ENCODE assay signal across 8 cellular contexts in the genomic region with DNA sequence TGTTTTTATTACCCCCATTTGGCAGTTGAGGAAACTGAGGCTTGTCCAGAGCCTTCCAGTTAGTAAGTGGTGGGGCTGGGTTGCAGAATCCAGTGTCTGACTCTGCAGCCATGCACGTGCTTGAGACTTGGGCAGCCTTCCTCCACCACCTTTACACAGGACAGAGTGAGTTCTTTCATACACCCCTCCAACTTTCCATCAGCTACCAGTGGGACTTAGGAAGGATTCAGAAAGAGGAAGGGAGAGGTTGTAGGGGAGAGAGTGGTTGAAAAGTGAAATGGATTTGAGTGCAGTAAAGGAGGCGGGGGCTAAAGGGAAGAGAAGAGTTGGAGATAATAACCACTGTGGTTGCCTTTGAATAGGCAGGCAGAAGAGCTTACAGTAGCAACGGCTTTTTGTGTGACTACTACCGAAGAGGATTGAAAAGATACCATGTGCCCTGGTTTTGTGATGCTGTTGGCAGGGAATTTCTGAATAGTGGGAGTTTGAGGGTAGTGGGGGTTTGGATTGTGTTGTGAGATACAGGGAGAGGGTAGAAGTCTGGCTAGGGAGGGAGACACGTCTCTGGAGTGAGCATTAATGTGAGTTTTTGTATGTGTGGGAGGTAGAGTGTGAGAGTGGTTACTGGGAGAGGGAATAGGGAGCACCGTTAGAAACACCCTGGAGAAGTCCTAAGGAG. TPM values are rescaled to one million over a fixed set of nuclear protein-coding genes. Genes with fewer than 3 reads are reported as not detected.
DNase-seq lines count a peak whose midpoint lies in the region; ATAC-seq and TF ChIP-seq lines count a peak whose summit lies in the region.

No MANE protein-coding gene starts in this region.

- H3K4me1 ChIP-seq in Caco-2: peaks cover 10% of the 10 kb centered on the region
- peaks cover 32% of the 10 kb centered on the region in 2 experiments for H3K4me1 ChIP-seq in neutrophil (ENCODE audit: control insufficient read depth in 1 of 2, insufficient read depth in 1 of 2, low read depth in 1 of 2, low read length in 1 of 2)

- no peak for DNase-seq in Caco-2
- DNase-seq in MG63: no peak
- DNase-seq in choroid plexus epithelial cell (ENCODE audit: low read depth): peak; percentile 34
- no peak for DNase-seq in activated effector memory CD4-positive, alpha-beta T cell treated with Interleukin-2 at 50 U/mL for 16 hours
- no peak for DNase-seq in DMS114 treated with DMSO at 0.1 percent for 48 hours (lab: John Stamatoyannopoulos, UW; ENCODE audit: unreplicated experiment)
- no peak for DNase-seq in NCI-H1436 treated with DMSO at 0.1 percent for 48 hours (lab: John Stamatoyannopoulos, UW)

- no peaks in the 10 kb centered on the region for H3K9me3 Mint-ChIP-seq in Caco-2 (ENCODE audit: unreplicated experiment)

- H3K27me3 ChIP-seq in Caco-2 (replicated peaks; ENCODE audit: control insufficient read depth, insufficient read depth, low read length): no peaks in the 10 kb centered on the region
- H3K27me3 ChIP-seq in MG63: no peaks in the 10 kb centered on the region
- no peaks in the 10 kb centered on the region for H3K27me3 ChIP-seq in neutrophil

- no peaks in the 10 kb centered on the region for H3K36me3 ChIP-seq in Caco-2 (ENCODE audit: control insufficient read depth, insufficient read depth, low read length)
- H3K36me3 ChIP-seq in MG63: no peaks in the 10 kb centered on the region; the same call in 1 of the 2 replicates
- H3K36me3 ChIP-seq in neutrophil: no peaks in the 10 kb centered on the region

- TF ChIP-seq CTCF in Caco-2 (IDR thresholded peaks at IDR 0.05; ENCODE audit: insufficient read depth in 1 of 2, low read depth in 1 of 2, low read length in 1 of 2, severe bottlenecking in 1 of 2, unreplicated experiment in 1 of 2) (no peak), choroid plexus epithelial cell (conservative IDR thresholded peaks at IDR 0.05; ENCODE audit: low read depth, low read length) (no peak), neutrophil (IDR thresholded peaks at IDR 0.05) (no peak)

- H3K27ac ChIP-seq in neutrophil: peak overlapping the region; percentile 92

- POLR2A ChIA-PET in Caco-2 (lab: Charles Lee): interaction anchor here (0.9 kb wide), 1 partner anchor 30 kb away, joined by 3 read pairs; no protein-coding TSS in a partner anchor

- CTCF ChIA-PET in Caco-2 (lab: Charles Lee): no interaction called here

- BruUV-seq in Caco-2 (replicated peaks; lab: Mats Ljungman, UMichigan): no TSS peak

- H3K9me3 ChIP-seq in Caco-2 (no peaks in the 10 kb centered on the region), MG63 (no peaks in the 10 kb centered on the region), neutrophil (no peaks in the 10 kb centered on the region)

- H3K4me3 ChIP-seq in Caco-2 (ENCODE audit: low read depth, low read length) (peak overlapping the region; percentile 69), MG63 (peak overlapping the region; percentile 71), choroid plexus epithelial cell (ENCODE audit: low read depth, low read length) (peak overlapping the region; percentile 85), neutrophil (ENCODE audit: low read depth in 1 of 2, low read length in 1 of 2) (peak overlapping the region; percentile 96)

- intact Hi-C loops in Caco-2 (cut with micrococcal nuclease; ENCODE audit: unreplicated experiment): loop anchor here (5.0 kb wide), 1 partner anchor 391 kb away; the partner anchor contains the start of gene WNT11

- H3K4me3 Mint-ChIP-seq in Caco-2 (ENCODE audit: unreplicated experiment): no peak overlapping the region

- no peak overlapping the region for H3K27ac Mint-ChIP-seq in Caco-2 (ENCODE audit: unreplicated experiment)

- peaks cover 4% of the 10 kb centered on the region for H3K36me3 Mint-ChIP-seq in Caco-2 (ENCODE audit: insufficient read depth, unreplicated experiment)

- H3K4me1 Mint-ChIP-seq in Caco-2 (ENCODE audit: low read depth, unreplicated experiment): peaks cover 12% of the 10 kb centered on the region

- no peak for ATAC-seq in GM19467 (IDR thresholded peaks at IDR 0.05; ENCODE audit: unreplicated experiment)

- no peaks in the 10 kb centered on the region for H3K27me3 Mint-ChIP-seq in Caco-2 (ENCODE audit: insufficient read depth, unreplicated experiment)

RNA-seq across cellular contexts. Expression of gene UVRAG, which starts 1.7 kb away (rescaled TPM):
- 30.4 and 31.3 TPM in 2 replicates for total RNA-seq in Caco-2 (2022)
- 6.9 and 14.5 TPM in 2 replicates for total RNA-seq in MG63 (2014; rRNA removed; shearing (Covaris generic); ENCODE audit: low replicate concordance)

RNA-seq across cellular contexts. Expression of gene DGAT2, which starts 48.1 kb away (rescaled TPM):
- total RNA-seq in Caco-2 (2022): 73.6 and 75.8 TPM in 2 replicates
- 8.6 and 10.3 TPM in 2 replicates for total RNA-seq in MG63 (2014; rRNA removed; shearing (Covaris generic); ENCODE audit: low replicate concordance)
